ENCODE assay signal across 6 cellular contexts in genomic region chr16:90100790-90101189, GRCh38. TPM values are rescaled to one million over a fixed set of nuclear protein-coding genes. Genes with fewer than 3 reads are reported as not detected.
"Had no signal": no experiment of that assay in that cellular context is flagged by ENCODE, and none has a peak within 500 bp of the region (broad histone marks: within the 10 kb centered on the region; RNA-seq: fewer than 3 reads in every experiment).

No MANE protein-coding gene starts in this region.

RNA-seq across cellular contexts. Expression of gene PRDM7, which starts 23.7 kb away (rescaled TPM):
- total RNA-seq: LHCN-M2, MCF 10A, OCI-LY7, PC-3, SJSA1 had no signal
- polyA plus RNA-seq: IgD-negative memory B cell had no signal
